Comparison of ENCODE assay signal across 20 cellular contexts in genomic region chr4:130825283-130825682, GRCh38.
A peak's percentile ranks its signal among the peaks of the same experiment; 100 is the strongest.
DNase-seq lines count a peak whose midpoint lies in the region; ATAC-seq and TF ChIP-seq lines count a peak whose summit lies in the region.
"Had no signal": no experiment of that assay in that cellular context is flagged by ENCODE, and none has a peak within 500 bp of the region (broad histone marks: within the 10 kb centered on the region; RNA-seq: fewer than 3 reads in every experiment).

No MANE protein-coding gene starts in this region.

- H3K9me3 ChIP-seq in right atrium auricular region (no peaks in the 10 kb centered on the region), suprapubic skin (no peaks in the 10 kb centered on the region), stomach (no peaks in the 10 kb centered on the region), esophagus squamous epithelium (no peaks in the 10 kb centered on the region)

- 53% methylated on average over 2 of the region's 2 CpGs for WGBS in suprapubic skin
- 75 to 84% (median 78%) methylated on average over 2 of the region's 2 CpGs for WGBS in stomach, 5 donors
- 69 to 71% methylated on average over 2 of the region's 2 CpGs for WGBS in esophagus squamous epithelium, 2 donors

- H3K27me3 ChIP-seq in right atrium auricular region (no peaks in the 10 kb centered on the region), suprapubic skin (no peaks in the 10 kb centered on the region), stomach (no peaks in the 10 kb centered on the region), esophagus squamous epithelium (no peaks in the 10 kb centered on the region)

- H3K36me3 ChIP-seq in right atrium auricular region (no peaks in the 10 kb centered on the region), suprapubic skin (no peaks in the 10 kb centered on the region), stomach (no peaks in the 10 kb centered on the region), esophagus squamous epithelium (no peaks in the 10 kb centered on the region)

- intact Hi-C loops in left ventricle myocardium superior (cut with micrococcal nuclease) (no loop called here), stomach (cut with DNase I; ENCODE audit: low total_unique reads) (no loop called here), esophagus squamous epithelium (cut with DNase I) (no loop called here)

- no peak overlapping the region for H3K27ac ChIP-seq in right atrium auricular region
- no peak overlapping the region for H3K27ac ChIP-seq in suprapubic skin
- H3K27ac ChIP-seq in stomach: no peak overlapping the region
- no peak overlapping the region for H3K27ac ChIP-seq in esophagus squamous epithelium
- H3K27ac ChIP-seq: GM23248, PC-9 had no signal

- no peak for DNase-seq in left ventricle myocardium superior
- no peak for DNase-seq in right atrium auricular region (ENCODE audit: low spot score)
- DNase-seq in epithelial cell of esophagus (ENCODE audit: low read depth): peak; percentile 1
- DNase-seq in fibroblast of the aortic adventitia (ENCODE audit: low read depth): peak; percentile 8
- DNase-seq in suprapubic skin (ENCODE audit: low spot score in 2 of 2): no peak
- DNase-seq in NCI-H2196 (lab: John Stamatoyannopoulos, UW; ENCODE audit: unreplicated experiment): no peak
- no peak for DNase-seq in stomach
- DNase-seq in esophagus squamous epithelium (lab: John Stamatoyannopoulos, UW): no peak
- DNase-seq: Calu3, DMS79 treated with DMSO at 0.1 percent for 48 hours, GM23248, H7, KBM-7, NCI-H1105 treated with DMSO at 0.1 percent for 48 hours, NCI-H146, NCI-H2029, NCI-H446 treated with DMSO at 0.1 percent for 48 hours, NCI-H526, PC-9, SHP77 had no signal

- TF ChIP-seq EP300 in suprapubic skin (IDR thresholded peaks at IDR 0.05) (no peak), stomach (IDR thresholded peaks at IDR 0.05) (no peak)

- H3K4me1 ChIP-seq in right atrium auricular region (no peaks in the 10 kb centered on the region), suprapubic skin (peaks cover 5% of the 10 kb centered on the region), stomach (no peaks in the 10 kb centered on the region), esophagus squamous epithelium (no peaks in the 10 kb centered on the region)

- peak; percentile 83 for ATAC-seq in left ventricle myocardium superior

- TF ChIP-seq CTCF in right atrium auricular region (IDR thresholded peaks at IDR 0.05) (no peak), epithelial cell of esophagus (IDR thresholded peaks at IDR 0.05; ENCODE audit: insufficient read depth, low read depth, low read length, missing control alignments) (no peak), fibroblast of the aortic adventitia (IDR thresholded peaks at IDR 0.05; ENCODE audit: insufficient read depth, low read length) (no peak), suprapubic skin (IDR thresholded peaks at IDR 0.05) (no peak), stomach (IDR thresholded peaks at IDR 0.05) (no peak), esophagus squamous epithelium (IDR thresholded peaks at IDR 0.05) (no peak)

- TF ChIP-seq POLR2A in suprapubic skin (IDR thresholded peaks at IDR 0.05) (no peak), stomach (IDR thresholded peaks at IDR 0.05) (no peak), esophagus squamous epithelium (IDR thresholded peaks at IDR 0.05) (no peak)

- H3K4me3 ChIP-seq in right atrium auricular region (no peak overlapping the region), epithelial cell of esophagus (ENCODE audit: low read length) (no peak overlapping the region), fibroblast of the aortic adventitia (ENCODE audit: low read depth, low read length) (no peak overlapping the region), suprapubic skin (no peak overlapping the region), stomach (no peak overlapping the region), esophagus squamous epithelium (no peak overlapping the region)
- H3K4me3 ChIP-seq: GM23248, PC-9 had no signal

Comparison
In these comparisons a context has a peak if more than half of its experiments do, and no peak if none do; other contexts are left out.
1. DNase-seq: peak in epithelial cell of esophagus (single experiment) and fibroblast of the aortic adventitia (single experiment); none in left ventricle myocardium superior (single experiment), right atrium auricular region (single experiment), suprapubic skin (0 of 2), NCI-H2196 (single experiment), stomach (single experiment) and esophagus squamous epithelium (single experiment).